Comparison of ENCODE assay signal across 19 cellular contexts in the genomic region with DNA sequence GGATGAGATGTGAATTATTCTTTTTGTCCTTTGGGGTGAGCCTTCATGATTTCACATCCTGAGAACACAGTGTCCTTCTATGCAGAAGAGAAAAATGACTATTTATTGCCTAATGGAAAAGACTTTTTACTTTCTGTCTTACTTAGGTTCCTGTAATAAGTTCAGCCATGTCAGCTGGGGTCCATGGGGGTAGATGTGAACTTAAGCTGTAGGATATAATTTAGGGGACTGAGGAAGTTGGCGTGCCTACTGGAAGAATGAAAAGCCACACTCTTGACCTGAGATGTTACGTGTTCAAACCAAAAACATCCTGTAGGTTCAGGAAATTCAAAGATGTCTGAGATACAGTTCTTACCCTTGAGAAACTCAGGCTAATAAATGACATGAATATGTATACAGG.
DNase-seq lines count a peak whose midpoint lies in the region; ATAC-seq and TF ChIP-seq lines count a peak whose summit lies in the region.
"Had no signal": no experiment of that assay in that cellular context is flagged by ENCODE, and none has a peak within 500 bp of the region (broad histone marks: within the 10 kb centered on the region; RNA-seq: fewer than 3 reads in every experiment).

No MANE protein-coding gene starts in this region.

- no peak overlapping the region for H4K91ac ChIP-seq in mesenchymal stem cell (ENCODE audit: low read length)

- TF ChIP-seq CTCF in HFFc6 (IDR thresholded peaks at IDR 0.05): no peak
- TF ChIP-seq CTCF in right atrium auricular region (IDR thresholded peaks at IDR 0.05): no peak

- DNase-seq in HFFc6 (no peak), amniotic epithelial cell (ENCODE audit: low read depth) (peak; percentile 29), dermis blood vessel endothelial cell (peak; percentile 8), mesenchymal stem cell (peak; percentile 54), right atrium auricular region (ENCODE audit: low spot score) (no peak), HUDEP-2 (lab: John Stamatoyannopoulos, UW; ENCODE audit: unreplicated experiment in 76 of 76) (no peak)
- DNase-seq: AML-193; Caco-2; Calu3; CD4-positive, alpha-beta T cell; CD8-positive, alpha-beta T cell; DMS79 treated with DMSO at 0.1 percent for 48 hours; GF-D8 had no signal

- no peak overlapping the region for H3K27ac ChIP-seq in mesenchymal stem cell (ENCODE audit: low read length, poor library complexity, severe bottlenecking)
- no peak overlapping the region for H3K27ac ChIP-seq in right atrium auricular region
- H3K27ac ChIP-seq: 22Rv1; A549; BLaER1 treated with 17β-estradiol and CSF1 and Interleukin-3, amounts not matched to agents 10 nM and 100 nM; C4-2B had no signal

- peaks cover 50% of the 10 kb centered on the region for H3K4me1 Mint-ChIP-seq in HFFc6 (ENCODE audit: low read depth)
- H3K4me1 Mint-ChIP-seq: B cell had no signal

- H2BK120ac ChIP-seq in mesenchymal stem cell (ENCODE audit: low read depth, low read length): no peak overlapping the region

- no peak overlapping the region for H2BK5ac ChIP-seq in mesenchymal stem cell (ENCODE audit: low read depth, low read length, poor library complexity, severe bottlenecking)

- no peak overlapping the region for H3K14ac ChIP-seq in mesenchymal stem cell (ENCODE audit: low read length in 2 of 2)

- no peak overlapping the region for H4K8ac ChIP-seq in mesenchymal stem cell (ENCODE audit: low read length)

- H3K4me1 ChIP-seq in mesenchymal stem cell (ENCODE audit: control insufficient read depth, insufficient read depth, low read depth, low read length) (no peaks in the 10 kb centered on the region), right atrium auricular region (no peaks in the 10 kb centered on the region)
- H3K4me1 ChIP-seq: A549, Caco-2 had no signal

- H2AFZ ChIP-seq in mesenchymal stem cell (ENCODE audit: low read depth, low read length): no peak overlapping the region

- H3K9me3 Mint-ChIP-seq in HFFc6: no peaks in the 10 kb centered on the region

- no peak for ATAC-seq in GM21381 (IDR thresholded peaks at IDR 0.05; ENCODE audit: unreplicated experiment)
- ATAC-seq: A549; CD8-positive, alpha-beta T cell had no signal

- no peaks in the 10 kb centered on the region for H3K9me3 ChIP-seq in mesenchymal stem cell (ENCODE audit: control insufficient read depth, low read length)
- H3K9me3 ChIP-seq in right atrium auricular region: no peaks in the 10 kb centered on the region
- H3K9me3 ChIP-seq: A549; BLaER1 treated with 17β-estradiol and CSF1 and Interleukin-3, amounts not matched to agents 10 nM and 100 nM had no signal

- no peak overlapping the region for H2AK5ac ChIP-seq in mesenchymal stem cell (ENCODE audit: low read length, severe bottlenecking)

- H3K4me2 ChIP-seq in mesenchymal stem cell (ENCODE audit: low read length, poor library complexity, severe bottlenecking): no peak overlapping the region
- H3K4me2 ChIP-seq: A549; BLaER1 treated with 17β-estradiol and CSF1 and Interleukin-3, amounts not matched to agents 10 nM and 100 nM had no signal

- 44% methylated on average over 1 of the region's 2 CpGs for WGBS in mesenchymal stem cell

- no peak overlapping the region for H3K4ac ChIP-seq in mesenchymal stem cell (ENCODE audit: low read depth in 1 of 2, low read length in 2 of 2)

- no peak overlapping the region for H2BK12ac ChIP-seq in mesenchymal stem cell (ENCODE audit: low read length in 2 of 2)

- no peaks in the 10 kb centered on the region for H3K27me3 Mint-ChIP-seq in HFFc6 (ENCODE audit: insufficient read depth)
- H3K27me3 Mint-ChIP-seq: B cell; CD4-positive, alpha-beta T cell had no signal

- no peak overlapping the region for H3K23ac ChIP-seq in mesenchymal stem cell (ENCODE audit: low read length in 2 of 2)

- H3K9ac ChIP-seq in mesenchymal stem cell (ENCODE audit: low read length): no peak overlapping the region
- H3K9ac ChIP-seq: BLaER1 treated with 17β-estradiol and CSF1 and Interleukin-3, amounts not matched to agents 10 nM and 100 nM had no signal

- H3K27me3 ChIP-seq in mesenchymal stem cell (ENCODE audit: control insufficient read depth in 1 of 2, insufficient read depth in 1 of 2, low read length in 2 of 2): no peaks in the 10 kb centered on the region
- H3K27me3 ChIP-seq in right atrium auricular region: no peaks in the 10 kb centered on the region
- H3K27me3 ChIP-seq: BLaER1 treated with 17β-estradiol and CSF1 and Interleukin-3, amounts not matched to agents 10 nM and 100 nM had no signal

- H2BK15ac ChIP-seq in mesenchymal stem cell (ENCODE audit: low read depth, poor library complexity, severe bottlenecking): no peak overlapping the region

- H3K4me3 ChIP-seq in mesenchymal stem cell (ENCODE audit: insufficient read depth in 1 of 2, low read depth in 1 of 2, low read length in 2 of 2) (no peak overlapping the region), right atrium auricular region (no peak overlapping the region)
- H3K4me3 ChIP-seq: A549; BLaER1 treated with 17β-estradiol and CSF1 and Interleukin-3, amounts not matched to agents 10 nM and 100 nM had no signal

- no peaks in the 10 kb centered on the region for H3K79me1 ChIP-seq in mesenchymal stem cell (replicated peaks; ENCODE audit: low read length, poor library complexity, severe bottlenecking)

- H3K36me3 Mint-ChIP-seq in HFFc6 (ENCODE audit: low read depth): no peaks in the 10 kb centered on the region
- H3K36me3 Mint-ChIP-seq: CD8-positive, alpha-beta T cell had no signal

- H3K36me3 ChIP-seq in mesenchymal stem cell (ENCODE audit: control insufficient read depth in 1 of 2, insufficient read depth in 2 of 2, low read depth in 1 of 2, low read length in 2 of 2) (no peaks in the 10 kb centered on the region), right atrium auricular region (no peaks in the 10 kb centered on the region)
- H3K36me3 ChIP-seq: BLaER1 treated with 17β-estradiol and CSF1 and Interleukin-3, amounts not matched to agents 10 nM and 100 nM had no signal

- peak overlapping the region; percentile 5; the same call in 1 of the 2 replicates for H3K27ac Mint-ChIP-seq in HFFc6
- H3K27ac Mint-ChIP-seq: B cell; CD4-positive, alpha-beta T cell; CD8-positive, alpha-beta T cell had no signal

- no peak overlapping the region for H3K18ac ChIP-seq in mesenchymal stem cell (ENCODE audit: low read depth in 1 of 2, low read length in 2 of 2)

- no peak overlapping the region for H3K4me3 Mint-ChIP-seq in HFFc6
- H3K4me3 Mint-ChIP-seq: B cell; CD4-positive, alpha-beta T cell; CD8-positive, alpha-beta T cell had no signal

Comparison
In these comparisons a context has a peak if more than half of its experiments do, and no peak if none do; other contexts are left out.
1. DNase-seq: peak in amniotic epithelial cell (single experiment), dermis blood vessel endothelial cell (single experiment) and mesenchymal stem cell (single experiment); none in HFFc6 (single experiment), right atrium auricular region (single experiment) and HUDEP-2 (0 of 76).